In the genomic region with DNA sequence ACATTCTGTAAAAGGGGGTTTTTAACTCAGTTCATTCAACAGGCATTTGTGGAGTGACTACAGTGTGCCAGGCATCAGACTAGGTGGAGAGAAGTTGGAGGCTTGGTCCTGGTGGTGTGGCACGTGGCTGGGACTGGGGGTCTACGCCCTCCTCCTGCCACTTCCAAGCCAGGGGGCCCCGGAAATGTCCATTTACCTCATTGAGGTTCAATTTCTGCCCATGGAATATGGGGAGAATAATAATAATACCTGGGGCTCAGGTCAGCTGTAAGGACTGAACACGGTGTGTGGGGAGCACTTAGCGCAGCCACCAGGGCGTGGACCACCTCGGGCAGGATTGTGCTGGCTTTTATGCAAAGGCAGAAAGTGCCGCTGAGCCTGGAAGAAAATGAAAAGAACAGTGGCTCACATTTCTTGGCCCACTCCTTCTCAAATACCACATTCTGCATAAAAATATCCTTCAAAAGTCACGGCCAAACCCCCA, we compare ENCODE assay signal across 18 cellular contexts.
A peak's percentile ranks its signal among the peaks of the same experiment; 100 is the strongest.
DNase-seq lines count a peak whose midpoint lies in the region; ATAC-seq and TF ChIP-seq lines count a peak whose summit lies in the region.
"Had no signal": no experiment of that assay in that cellular context is flagged by ENCODE, and none has a peak within 500 bp of the region (broad histone marks: within the 10 kb centered on the region; RNA-seq: fewer than 3 reads in every experiment).

No MANE protein-coding gene starts in this region.

- H3K36me3 ChIP-seq in endodermal cell (ENCODE audit: control insufficient read depth, insufficient read depth, low read length): no peaks in the 10 kb centered on the region
- no peaks in the 10 kb centered on the region for H3K36me3 ChIP-seq in thymus (ENCODE audit: control insufficient read depth, insufficient read depth)
- H3K36me3 ChIP-seq: upper lobe of left lung had no signal

- no peak overlapping the region for H3K4me3 Mint-ChIP-seq in endodermal cell
- peak overlapping the region; percentile 1 to 85 (median 56) for H3K4me3 Mint-ChIP-seq in naive B cell
- H3K4me3 Mint-ChIP-seq: activated CD8-positive, alpha-beta T cell treated with anti-CD3 and anti-CD28 coated beads for 36 hours; activated T-helper 17 cell treated with anti-CD3 and anti-CD28 coated beads, Interleukin-2, amount 50 U/mL, for 72 hours; effector memory CD8-positive, alpha-beta T cell had no signal

- H3K4me1 ChIP-seq in endodermal cell (ENCODE audit: control insufficient read depth, insufficient read depth, low read length) (no peaks in the 10 kb centered on the region), thymus (ENCODE audit: control insufficient read depth, insufficient read depth, low read length) (peaks cover 7% of the 10 kb centered on the region)

- no peak overlapping the region for H3K4me3 ChIP-seq in endodermal cell (ENCODE audit: low read length)
- H3K4me3 ChIP-seq in thymus (ENCODE audit: low read length): no peak overlapping the region
- H3K4me3 ChIP-seq: K562, psoas muscle had no signal

- WGBS in endodermal cell (ENCODE audit: insufficient coverage in 1 of 2, insufficient read length in 1 of 2), 2 experiments: 35 to 68% methylated on average over 6 to 9 of the region's 9 CpGs
- WGBS in thymus: 62% methylated on average over 9 of the region's 9 CpGs

- no peak for TF ChIP-seq CTCF in endodermal cell (conservative IDR thresholded peaks at IDR 0.05)

- DNase-seq in NCI-H748 (lab: John Stamatoyannopoulos, UW; ENCODE audit: unreplicated experiment) (peak; percentile 56), NCI-H748 treated with DMSO at 0.1 percent for 48 hours (lab: John Stamatoyannopoulos, UW) (no peak), endodermal cell (no peak), naive B cell (no peak), caudate nucleus (lab: John Stamatoyannopoulos, UW) (no peak), A172 (ENCODE audit: low spot score) (no peak)
- DNase-seq: activated CD8-positive, alpha-beta T cell treated with anti-CD3 and anti-CD28 coated beads for 36 hours; effector memory CD8-positive, alpha-beta T cell; foreskin melanocyte; GF-D8; stimulated activated CD4-positive, alpha-beta T cell treated with anti-CD3 and anti-CD28 coated beads, Interleukin-1b, Interleukin-23, amount 100 ng/mL, for 48 hours; upper lobe of left lung had no signal

- H3K36me3 Mint-ChIP-seq in endodermal cell (ENCODE audit: low read depth): no peaks in the 10 kb centered on the region
- no peaks in the 10 kb centered on the region for H3K36me3 Mint-ChIP-seq in naive B cell

- peaks cover 2% of the 10 kb centered on the region for H3K4me1 Mint-ChIP-seq in endodermal cell
- peaks cover 0 to 21% (median 19%) of the 10 kb centered on the region in 3 donors for H3K4me1 Mint-ChIP-seq in naive B cell
- H3K4me1 Mint-ChIP-seq: activated T-helper 17 cell treated with anti-CD3 and anti-CD28 coated beads, Interleukin-2, amount 50 U/mL, for 72 hours had no signal

- H3K27ac Mint-ChIP-seq in endodermal cell (no peak overlapping the region), naive B cell (peak overlapping the region in 3 of 6 donors; percentile 57 to 74 (median 62))
- H3K27ac Mint-ChIP-seq: activated CD8-positive, alpha-beta T cell treated with anti-CD3 and anti-CD28 coated beads for 36 hours; activated T-helper 17 cell treated with anti-CD3 and anti-CD28 coated beads, Interleukin-2, amount 50 U/mL, for 72 hours; effector memory CD8-positive, alpha-beta T cell had no signal

- H3K27me3 Mint-ChIP-seq in endodermal cell (ENCODE audit: insufficient read depth): peaks cover 3% of the 10 kb centered on the region
- peaks cover 13 to 29% (median 15%) of the 10 kb centered on the region in 3 donors for H3K27me3 Mint-ChIP-seq in naive B cell

- peak overlapping the region; percentile 83 for H3K27ac ChIP-seq in endodermal cell (ENCODE audit: low read depth, low read length)
- H3K27ac ChIP-seq in thymus (ENCODE audit: low read depth): peak overlapping the region; percentile 18
- no peak overlapping the region for H3K27ac ChIP-seq in caudate nucleus (ENCODE audit: low read depth, low read length)
- H3K27ac ChIP-seq: 22Rv1, psoas muscle had no signal

- H3K9me3 Mint-ChIP-seq in endodermal cell (no peaks in the 10 kb centered on the region), naive B cell (peaks cover 0 to 3% (median 0%) of the 10 kb centered on the region in 7 donors)
- H3K9me3 Mint-ChIP-seq: activated CD8-positive, alpha-beta T cell treated with anti-CD3 and anti-CD28 coated beads for 36 hours; activated T-helper 17 cell treated with anti-CD3 and anti-CD28 coated beads, Interleukin-2, amount 50 U/mL, for 72 hours; effector memory CD8-positive, alpha-beta T cell had no signal

- H3K27me3 ChIP-seq in endodermal cell (ENCODE audit: control insufficient read depth, insufficient read depth, low read length, poor library complexity, severe bottlenecking): no peaks in the 10 kb centered on the region
- no peaks in the 10 kb centered on the region for H3K27me3 ChIP-seq in thymus (ENCODE audit: control insufficient read depth, insufficient read depth)
- H3K27me3 ChIP-seq: upper lobe of left lung had no signal

- ATAC-seq in naive B cell (ENCODE audit: low read depth in 2 of 2) (no peak), GM21737 (IDR thresholded peaks at IDR 0.05; ENCODE audit: unreplicated experiment) (no peak)
- ATAC-seq: activated CD8-positive, alpha-beta T cell treated with anti-CD3 and anti-CD28 coated beads for 36 hours; activated T-helper 17 cell treated with anti-CD3 and anti-CD28 coated beads, Interleukin-2, amount 50 U/mL, for 72 hours; effector memory CD8-positive, alpha-beta T cell had no signal

- H3K9me3 ChIP-seq in endodermal cell (ENCODE audit: control insufficient read depth, low read length): peaks cover 6% of the 10 kb centered on the region
- no peaks in the 10 kb centered on the region for H3K9me3 ChIP-seq in thymus (ENCODE audit: control insufficient read depth)
- H3K9me3 ChIP-seq: psoas muscle, upper lobe of left lung had no signal

- no peak overlapping the region for H3K9ac ChIP-seq in endodermal cell (ENCODE audit: extremely low read depth, low read length, poor library complexity, severe bottlenecking)
